ENCODE assay signal across 9 cellular contexts in genomic region chr3:107910713-107911259, GRCh38.
DNase-seq lines count a peak whose midpoint lies in the region; ATAC-seq and TF ChIP-seq lines count a peak whose summit lies in the region.
"Had no signal": no experiment of that assay in that cellular context is flagged by ENCODE, and none has a peak within 500 bp of the region (broad histone marks: within the 10 kb centered on the region; RNA-seq: fewer than 3 reads in every experiment).

No MANE protein-coding gene starts in this region.

- no peaks in the 10 kb centered on the region for H3K36me3 ChIP-seq in SJCRH30

- no peak overlapping the region for H3K27ac ChIP-seq in SJCRH30

- H3K9me3 ChIP-seq in SJCRH30 (replicated peaks) = no peaks in the 10 kb centered on the region

- no peaks in the 10 kb centered on the region for H3K36me3 Mint-ChIP-seq in natural killer cell
- H3K36me3 Mint-ChIP-seq: brain had no signal

- H3K4me1 ChIP-seq in SJCRH30 = no peaks in the 10 kb centered on the region

- H3K27me3 Mint-ChIP-seq in natural killer cell (ENCODE audit: low read depth in 2 of 2) = peaks cover 5 to 7% of the 10 kb centered on the region in 2 donors
- H3K27me3 Mint-ChIP-seq: brain had no signal

- peaks cover 0 to 12% of the 10 kb centered on the region in 2 donors for H3K4me1 Mint-ChIP-seq in natural killer cell
- H3K4me1 Mint-ChIP-seq: brain had no signal

- no peak overlapping the region for H3K4me3 ChIP-seq in SJCRH30

- no peaks in the 10 kb centered on the region for H3K9me3 Mint-ChIP-seq in natural killer cell

- TF ChIP-seq CTCF in natural killer cell (IDR thresholded peaks at IDR 0.05) = no peak

- no peak for DNase-seq in natural killer cell
- no peak for DNase-seq in NOMO-1 treated with dmso at 0.1 percent for 144 hours (lab: John Stamatoyannopoulos, UW; ENCODE audit: unreplicated experiment)
- DNase-seq in DMS 273 (lab: John Stamatoyannopoulos, UW; ENCODE audit: unreplicated experiment) = no peak
- no peak for DNase-seq in SJCRH30
- DNase-seq: NCI-H1105 had no signal

- no peaks in the 10 kb centered on the region for H3K27me3 ChIP-seq in SJCRH30

- H3K4me3 Mint-ChIP-seq in natural killer cell = no peak overlapping the region
- H3K4me3 Mint-ChIP-seq: brain had no signal

- intact Hi-C loops in natural killer cell (cut with micrococcal nuclease) = no loop called here

- ATAC-seq in GM18907 (IDR thresholded peaks at IDR 0.05; ENCODE audit: unreplicated experiment) (peak; percentile 93), GM21619 (IDR thresholded peaks at IDR 0.05; ENCODE audit: unreplicated experiment) (peak; percentile 96), HG03439 (IDR thresholded peaks at IDR 0.05; ENCODE audit: unreplicated experiment) (peak; percentile 98), natural killer cell (peak in 2 of 3 donors; percentile 15 to 32)

- no peak overlapping the region for H3K27ac Mint-ChIP-seq in natural killer cell
- H3K27ac Mint-ChIP-seq: brain had no signal

Comparison
In these comparisons a context has a peak if more than half of its experiments do, and no peak if none do; other contexts are left out.
1. ATAC-seq: peak in every context shown above with its lines; median percentile 98 in HG03439; 96 in GM21619; 93 in GM18907; 24 in natural killer cell.